In the genomic region with DNA sequence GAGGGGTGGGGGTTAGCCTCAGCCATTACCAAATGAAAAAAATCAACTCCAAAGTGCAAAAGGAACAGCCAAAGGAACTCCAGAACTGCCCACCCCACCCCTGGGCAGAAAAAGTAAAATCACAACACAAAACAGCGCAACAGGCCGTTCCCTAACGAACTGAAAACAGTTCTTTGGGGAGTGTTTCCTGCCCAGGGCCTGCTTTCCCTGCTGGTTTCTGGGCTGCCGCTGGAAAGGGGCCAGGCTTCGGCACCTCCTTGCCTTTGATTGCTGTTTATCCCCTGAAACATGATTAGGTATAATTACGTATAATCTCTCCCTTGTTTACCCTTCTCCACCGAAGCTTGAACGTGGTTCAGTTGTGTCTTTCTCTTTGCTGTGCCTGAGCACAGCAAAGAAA, we compare ENCODE assay signal across 11 cellular contexts. TPM values are rescaled to one million over a fixed set of nuclear protein-coding genes. Genes with fewer than 3 reads are reported as not detected.
A peak's percentile ranks its signal among the peaks of the same experiment; 100 is the strongest.
DNase-seq lines count a peak whose midpoint lies in the region; ATAC-seq and TF ChIP-seq lines count a peak whose summit lies in the region.
"Had no signal": no experiment of that assay in that cellular context is flagged by ENCODE, and none has a peak within 500 bp of the region (broad histone marks: within the 10 kb centered on the region; RNA-seq: fewer than 3 reads in every experiment).

No MANE protein-coding gene starts in this region.

- peak; percentile 75 for ATAC-seq in mucosa of descending colon
- no peak for ATAC-seq in GM18511 (IDR thresholded peaks at IDR 0.05; ENCODE audit: unreplicated experiment)
- no peak for ATAC-seq in HG02938 (IDR thresholded peaks at IDR 0.05; ENCODE audit: unreplicated experiment)
- ATAC-seq: stimulated activated naive B cell treated with anti-CD40 and anti-IgM and Interleukin-4, amounts not matched to agents 10 μg/mL and 1 μg/mL and 100 μg/mL, for 72 hours; T-cell had no signal

- H3K36me3 Mint-ChIP-seq in activated CD4-positive, alpha-beta T cell treated with anti-CD3 and anti-CD28 coated beads, Interleukin-2, amount 10 ng/mL, durations not matched to agents 24 days and 14 days (ENCODE audit: low read depth) = no peaks in the 10 kb centered on the region
- H3K36me3 Mint-ChIP-seq: stimulated activated naive B cell treated with anti-CD40 and anti-IgM and Interleukin-4, amounts not matched to agents 10 μg/mL and 1 μg/mL and 100 μg/mL, for 72 hours; T-cell had no signal

- H3K4me1 ChIP-seq in mucosa of descending colon (ENCODE audit: low read depth) (peaks cover 18% of the 10 kb centered on the region), vagina (peaks cover 16% of the 10 kb centered on the region)

- TF ChIP-seq CTCF in mucosa of descending colon (IDR thresholded peaks at IDR 0.05) = no peak
- TF ChIP-seq CTCF in vagina (IDR thresholded peaks at IDR 0.05) = no peak

- H3K4me1 Mint-ChIP-seq in activated CD4-positive, alpha-beta T cell treated with anti-CD3 and anti-CD28 coated beads, Interleukin-2, amount 10 ng/mL, durations not matched to agents 24 days and 14 days = no peaks in the 10 kb centered on the region
- H3K4me1 Mint-ChIP-seq: stimulated activated naive B cell treated with anti-CD40 and anti-IgM and Interleukin-4, amounts not matched to agents 10 μg/mL and 1 μg/mL and 100 μg/mL, for 72 hours; T-cell had no signal

- no peak overlapping the region for H3K4me3 ChIP-seq in mucosa of descending colon
- no peak overlapping the region for H3K4me3 ChIP-seq in vagina

- H3K9me3 Mint-ChIP-seq in activated CD4-positive, alpha-beta T cell treated with anti-CD3 and anti-CD28 coated beads, Interleukin-2, amount 10 ng/mL, durations not matched to agents 24 days and 14 days = no peaks in the 10 kb centered on the region
- H3K9me3 Mint-ChIP-seq: stimulated activated naive B cell treated with anti-CD40 and anti-IgM and Interleukin-4, amounts not matched to agents 10 μg/mL and 1 μg/mL and 100 μg/mL, for 72 hours; T-cell had no signal

- no peak overlapping the region for H3K27ac ChIP-seq in vagina

- no peaks in the 10 kb centered on the region for H3K36me3 ChIP-seq in mucosa of descending colon (ENCODE audit: low read depth)
- H3K36me3 ChIP-seq in vagina = no peaks in the 10 kb centered on the region

- H3K27ac Mint-ChIP-seq in activated CD4-positive, alpha-beta T cell treated with anti-CD3 and anti-CD28 coated beads, Interleukin-2, amount 10 ng/mL, durations not matched to agents 24 days and 14 days = no peak overlapping the region
- H3K27ac Mint-ChIP-seq: stimulated activated naive B cell treated with anti-CD40 and anti-IgM and Interleukin-4, amounts not matched to agents 10 μg/mL and 1 μg/mL and 100 μg/mL, for 72 hours; T-cell had no signal

- no peak for TF ChIP-seq POLR2A in vagina (IDR thresholded peaks at IDR 0.05)

- H3K4me3 Mint-ChIP-seq in activated CD4-positive, alpha-beta T cell treated with anti-CD3 and anti-CD28 coated beads, Interleukin-2, amount 10 ng/mL, durations not matched to agents 24 days and 14 days = no peak overlapping the region
- H3K4me3 Mint-ChIP-seq: stimulated activated naive B cell treated with anti-CD40 and anti-IgM and Interleukin-4, amounts not matched to agents 10 μg/mL and 1 μg/mL and 100 μg/mL, for 72 hours; T-cell had no signal

- peaks cover 30% of the 10 kb centered on the region for H3K27me3 Mint-ChIP-seq in activated CD4-positive, alpha-beta T cell treated with anti-CD3 and anti-CD28 coated beads, Interleukin-2, amount 10 ng/mL, durations not matched to agents 24 days and 14 days

- intact Hi-C loops in mucosa of descending colon (cut with DNase I, micrococcal nuclease) (no loop called here), vagina (cut with DNase I) (loop anchor here (5.0 kb wide), 1 partner anchor 562 kb away; no protein-coding TSS in a partner anchor)
- intact Hi-C loops in activated CD4-positive, alpha-beta T cell treated with anti-CD3 and anti-CD28 coated beads, Interleukin-2, amount 10 ng/mL, durations not matched to agents 24 days and 14 days (cut with micrococcal nuclease) = no loop called here

- H3K9me3 ChIP-seq in mucosa of descending colon = no peaks in the 10 kb centered on the region
- no peaks in the 10 kb centered on the region for H3K9me3 ChIP-seq in vagina

- DNase-seq in Ammon's horn (ENCODE audit: low spot score) = peak; percentile 32
- DNase-seq in NCI-H2081 treated with DMSO at 0.1 percent for 48 hours (lab: John Stamatoyannopoulos, UW) = peak; percentile 82
- DNase-seq in cerebellum (ENCODE audit: low spot score) = peak; percentile 6
- peak; percentile 79 to 84 (median 81) for DNase-seq in mucosa of descending colon
- DNase-seq in vagina (ENCODE audit: extremely low spot score in 2 of 2) = no peak
- DNase-seq in activated CD4-positive, alpha-beta T cell treated with anti-CD3 and anti-CD28 coated beads, Interleukin-2, amount 10 ng/mL, durations not matched to agents 24 days and 14 days = no peak
- DNase-seq: NCI-H187 treated with DMSO at 0.1 percent for 48 hours; stimulated activated naive B cell treated with anti-CD40 and anti-IgM and Interleukin-4, amounts not matched to agents 10 μg/mL and 1 μg/mL and 100 μg/mL, for 72 hours; T-cell had no signal

- H3K27me3 ChIP-seq in vagina = no peaks in the 10 kb centered on the region

RNA-seq across cellular contexts. Expression of a gene that starts 57.5 kb away (rescaled TPM):
- total RNA-seq in cerebellum (142 TPM), mucosa of descending colon (100 to 1,000 TPM; 106 to 188 (median 166) TPM), vagina (21.9 TPM)
- total RNA-seq in activated CD4-positive, alpha-beta T cell treated with anti-CD3 and anti-CD28 coated beads, Interleukin-2, amount 10 ng/mL, durations not matched to agents 24 days and 14 days = 5.8 TPM in 2 replicates

Comparison
In these comparisons a context has a peak if more than half of its experiments do, and no peak if none do; other contexts are left out.
1. DNase-seq: peak in Ammon's horn (single experiment), NCI-H2081 treated with DMSO at 0.1 percent for 48 hours (single experiment), cerebellum (single experiment) and mucosa of descending colon (3 of 3); none in vagina (0 of 2) and activated CD4-positive, alpha-beta T cell treated with anti-CD3 and anti-CD28 coated beads, Interleukin-2, amount 10 ng/mL, durations not matched to agents 24 days and 14 days (single experiment).